14 cellular contexts compared by ENCODE assay signal in genomic region chr16:57614546-57615343, GRCh38. TPM values are rescaled to one million over a fixed set of nuclear protein-coding genes. Genes with fewer than 3 reads are reported as not detected.
DNase-seq lines count a peak whose midpoint lies in the region; ATAC-seq, FAIRE-seq and TF ChIP-seq lines count a peak whose summit lies in the region.
"Had no signal": no experiment of that assay in that cellular context is flagged by ENCODE, and none has a peak within 500 bp of the region (broad histone marks: within the 10 kb centered on the region; RNA-seq: fewer than 3 reads in every experiment).

No MANE protein-coding gene starts in this region.

- CTCF ChIA-PET in activated CD8-positive, alpha-beta T cell treated with anti-CD3 and anti-CD28 coated beads for 36 hours (lab: Charles Lee), result interaction anchor here (0.6 to 3.0 kb wide), 9 partner anchors 14 to 153 kb away, joined by 3 to 16 read pairs (median 4); partner anchors contain the start of gene POLR2C

- no peak overlapping the region for H3K4me3 Mint-ChIP-seq in activated CD8-positive, alpha-beta T cell treated with anti-CD3 and anti-CD28 coated beads for 36 hours
- H3K4me3 Mint-ChIP-seq: naive thymus-derived CD8-positive, alpha-beta T cell had no signal

- peak overlapping the region; percentile 84 for H3K27ac Mint-ChIP-seq in activated CD8-positive, alpha-beta T cell treated with anti-CD3 and anti-CD28 coated beads for 36 hours

- peaks cover 58% of the 10 kb centered on the region for H3K4me1 Mint-ChIP-seq in activated CD8-positive, alpha-beta T cell treated with anti-CD3 and anti-CD28 coated beads for 36 hours (ENCODE audit: low read depth)

- H3K36me3 ChIP-seq in small intestine (ENCODE audit: control insufficient read depth in 2 of 2, insufficient read depth in 2 of 2, low read length in 2 of 2), result no peaks in the 10 kb centered on the region

- H3K4me3 ChIP-seq in coronary artery, result no peak overlapping the region
- no peak overlapping the region for H3K4me3 ChIP-seq in foreskin fibroblast (ENCODE audit: low read depth in 1 of 2, low read length in 2 of 2)
- H3K4me3 ChIP-seq in small intestine (ENCODE audit: low read depth in 1 of 2, low read length in 2 of 2), result no peak overlapping the region
- H3K4me3 ChIP-seq: smooth muscle cell had no signal

- no peaks in the 10 kb centered on the region for H3K27me3 ChIP-seq in small intestine (ENCODE audit: control insufficient read depth in 2 of 2, insufficient read depth in 2 of 2, low read length in 2 of 2)

- H3K27ac ChIP-seq in coronary artery (no peak overlapping the region), small intestine (ENCODE audit: low read depth in 1 of 2, low read length in 1 of 2) (no peak overlapping the region)

- no peak for TF ChIP-seq CTCF in activated CD8-positive, alpha-beta T cell treated with anti-CD3 and anti-CD28 coated beads for 36 hours (IDR thresholded peaks at IDR 0.05)
- TF ChIP-seq CTCF in coronary artery (IDR thresholded peaks at IDR 0.05) (no peak), foreskin fibroblast (IDR thresholded peaks at IDR 0.05; ENCODE audit: low read depth, low read length) (no peak)

- DNase-seq in activated CD4-positive, alpha-beta T cell treated with anti-CD3 and anti-CD28 coated beads for 48 hours, result peak; percentile 72
- no peak for DNase-seq in activated CD4-positive, alpha-beta T cell treated with anti-CD3 and anti-CD28 coated beads, Interleukin-2, amount 50 U/mL, for 4 hours
- peak; percentile 92 for DNase-seq in activated CD8-positive, alpha-beta T cell treated with anti-CD3 and anti-CD28 coated beads for 36 hours
- DNase-seq in coronary artery (ENCODE audit: low spot score) (peak; percentile 68), foreskin fibroblast (no peak), small intestine (no peak)
- DNase-seq in stimulated activated CD8-positive, alpha-beta memory T cell treated with anti-CD3 and anti-CD28 coated beads, Interleukin-2, amount 100 ng/mL, for 48 hours (ENCODE audit: low read depth in 2 of 2), result peak; percentile 43 to 45
- DNase-seq: NCI-H1092 treated with DMSO at 0.1 percent for 48 hours, NCI-H526 had no signal

- intact Hi-C loops in activated CD8-positive, alpha-beta T cell treated with anti-CD3 and anti-CD28 coated beads for 36 hours (cut with micrococcal nuclease), result no loop called here

- peak; percentile 76 for ATAC-seq in activated CD8-positive, alpha-beta T cell treated with anti-CD3 and anti-CD28 coated beads for 36 hours
- no peak for ATAC-seq in HG02981 (IDR thresholded peaks at IDR 0.05; ENCODE audit: unreplicated experiment)
- ATAC-seq: naive thymus-derived CD8-positive, alpha-beta T cell had no signal

- no peak for FAIRE-seq in small intestine (lab: Jason Lieb, UNC)
- FAIRE-seq: colon, islet of Langerhans had no signal

- H3K4me1 ChIP-seq in small intestine (ENCODE audit: control insufficient read depth in 2 of 2, insufficient read depth in 1 of 2, low read depth in 1 of 2, low read length in 1 of 2), result no peaks in the 10 kb centered on the region

- no peaks in the 10 kb centered on the region for H3K36me3 Mint-ChIP-seq in activated CD8-positive, alpha-beta T cell treated with anti-CD3 and anti-CD28 coated beads for 36 hours (ENCODE audit: low read depth)
- H3K36me3 Mint-ChIP-seq: naive thymus-derived CD8-positive, alpha-beta T cell had no signal

- POLR2A ChIA-PET in activated CD8-positive, alpha-beta T cell treated with anti-CD3 and anti-CD28 coated beads for 36 hours (lab: Charles Lee), result interaction anchor here (0.7 to 1.2 kb wide), 7 partner anchors 13 to 37 kb away, joined by 3 to 8 read pairs (median 4); no protein-coding TSS in a partner anchor

- no peaks in the 10 kb centered on the region for H3K9me3 ChIP-seq in small intestine (ENCODE audit: control insufficient read depth, low read depth)

- no peaks in the 10 kb centered on the region for H3K27me3 Mint-ChIP-seq in activated CD8-positive, alpha-beta T cell treated with anti-CD3 and anti-CD28 coated beads for 36 hours
- H3K27me3 Mint-ChIP-seq: naive thymus-derived CD8-positive, alpha-beta T cell had no signal

- no peaks in the 10 kb centered on the region for H3K9me3 Mint-ChIP-seq in activated CD8-positive, alpha-beta T cell treated with anti-CD3 and anti-CD28 coated beads for 36 hours
- H3K9me3 Mint-ChIP-seq: naive thymus-derived CD8-positive, alpha-beta T cell had no signal

- WGBS in small intestine, 3 donors, result 81 to 83% (median 83%) methylated on average over 15 of the region's 15 CpGs

RNA-seq across cellular contexts. Expression of gene ADGRG1, which starts 13.7 kb away (rescaled TPM):
- 1 to 10 TPM; 4.9 to 8.5 TPM for total RNA-seq in activated CD8-positive, alpha-beta T cell treated with anti-CD3 and anti-CD28 coated beads for 36 hours
- 10 to 100 TPM in 1 of 3 donors, 1 to 10 TPM in 2; 4.1 to 47.8 (median 4.2) TPM for polyA plus RNA-seq in small intestine

RNA-seq across cellular contexts. Expression of gene ADGRG3, which starts 53.4 kb away (rescaled TPM):
- total RNA-seq in activated CD8-positive, alpha-beta T cell treated with anti-CD3 and anti-CD28 coated beads for 36 hours, result not detected
- polyA plus RNA-seq in small intestine, result 1 to 10 TPM in 1 of 3 donors, under 1 TPM in 2; 0.45 to 8.6 (median 0.81) TPM
- total RNA-seq: naive thymus-derived CD8-positive, alpha-beta T cell had no signal
- polyA plus RNA-seq: naive thymus-derived CD8-positive, alpha-beta T cell; smooth muscle cell had no signal

Comparison
In these comparisons a context has a peak if more than half of its experiments do, and no peak if none do; other contexts are left out.
1. DNase-seq: peak in activated CD4-positive, alpha-beta T cell treated with anti-CD3 and anti-CD28 coated beads for 48 hours (single experiment), activated CD8-positive, alpha-beta T cell treated with anti-CD3 and anti-CD28 coated beads for 36 hours (single experiment), coronary artery (single experiment) and stimulated activated CD8-positive, alpha-beta memory T cell treated with anti-CD3 and anti-CD28 coated beads, Interleukin-2, amount 100 ng/mL, for 48 hours (2 of 2); none in activated CD4-positive, alpha-beta T cell treated with anti-CD3 and anti-CD28 coated beads, Interleukin-2, amount 50 U/mL, for 4 hours (0 of 2), foreskin fibroblast (0 of 2) and small intestine (single experiment).